In genomic region chr9:122015165-122015821, GRCh38 we compare ENCODE assay signal across 30 cellular contexts.
A peak's percentile ranks its signal among the peaks of the same experiment; 100 is the strongest.
DNase-seq lines count a peak whose midpoint lies in the region; ATAC-seq and TF ChIP-seq lines count a peak whose summit lies in the region.
"Had no signal": no experiment of that assay in that cellular context is flagged by ENCODE, and none has a peak within 500 bp of the region (broad histone marks: within the 10 kb centered on the region; RNA-seq: fewer than 3 reads in every experiment).

No MANE protein-coding gene starts in this region.

- H3K9me3 Mint-ChIP-seq in type B pancreatic cell: no peaks in the 10 kb centered on the region
- H3K9me3 Mint-ChIP-seq: activated CD4-positive, alpha-beta memory T cell treated with anti-CD3 and anti-CD28 coated beads for 36 hours; activated naive CD4-positive, alpha-beta T cell treated with anti-CD3 and anti-CD28 coated beads, Interleukin-2, amount 10 ng/mL, durations not matched to agents 7 days and 5 days; activated T-helper 1 cell treated with anti-CD3 and anti-CD28 coated beads, Interleukin-12 subunit alpha, Interleukin-12 subunit beta, Interleukin-2, Interleukin-4 antibody, amounts not matched to agents 30 ng/mL and 10 ng/mL and 1 ng/mL, durations not matched to agents 14 hours and 24 hours and 36 hours; brain; CD8-positive, alpha-beta T cell had no signal

- peak; percentile 45 for DNase-seq in Right ventricle myocardium superior
- DNase-seq in cardiac septum (ENCODE audit: low spot score): no peak
- DNase-seq in WERI-Rb-1: no peak
- no peak for DNase-seq in left ventricle myocardium superior
- DNase-seq in type B pancreatic cell (ENCODE audit: extremely low spot score, unreplicated experiment): peak; percentile 51
- DNase-seq in GM13977 (ENCODE audit: low spot score): no peak
- no peak for DNase-seq in SW480 (ENCODE audit: low spot score)
- DNase-seq: activated CD4-positive, alpha-beta memory T cell treated with anti-CD3 and anti-CD28 coated beads for 36 hours; activated CD8-positive, alpha-beta memory T cell treated with anti-CD3 and anti-CD28 coated beads, Interleukin-2, amount 50 U/mL, for 48 hours; activated naive CD4-positive, alpha-beta T cell treated with anti-CD3 and anti-CD28 coated beads, Interleukin-2, amount 10 ng/mL, durations not matched to agents 7 days and 5 days; adrenal gland; CD8-positive, alpha-beta T cell; effector CD4-positive, alpha-beta T cell; H7; KG1; left lung; NCI-H1105 treated with DMSO at 0.1 percent for 48 hours; NCI-H2029 treated with DMSO at 0.1 percent for 48 hours; stimulated activated CD4-positive, alpha-beta T cell treated with anti-CD3 and anti-CD28 coated beads, Interleukin-15, amount 100 ng/mL, for 24 hours; stimulated activated CD4-positive, alpha-beta T cell treated with anti-CD3 and anti-CD28 coated beads, Interleukin-4, amount 100 ng/mL, for 4 hours; T-helper 2 cell; tibial artery had no signal

- H3K4me3 ChIP-seq in WERI-Rb-1 (ENCODE audit: low read depth, low read length): no peak overlapping the region
- H3K4me3 ChIP-seq: A549, adrenal gland, left lung, tibial artery had no signal

- peaks cover 4% of the 10 kb centered on the region for H3K27me3 Mint-ChIP-seq in type B pancreatic cell
- H3K27me3 Mint-ChIP-seq: activated CD4-positive, alpha-beta memory T cell treated with anti-CD3 and anti-CD28 coated beads for 36 hours; activated naive CD4-positive, alpha-beta T cell treated with anti-CD3 and anti-CD28 coated beads, Interleukin-2, amount 10 ng/mL, durations not matched to agents 7 days and 5 days had no signal

- no peaks in the 10 kb centered on the region for H3K9me3 ChIP-seq in WERI-Rb-1 (ENCODE audit: severe bottlenecking)
- H3K9me3 ChIP-seq: A549, adrenal gland, left lung, neutrophil, tibial artery had no signal

- H3K27me3 ChIP-seq in WERI-Rb-1 (ENCODE audit: insufficient read depth, low read depth, severe bottlenecking): no peaks in the 10 kb centered on the region
- H3K27me3 ChIP-seq: adrenal gland, left lung, tibial artery had no signal

- in situ Hi-C loops in GM13977 (cut with MboI; ENCODE audit: low pct_unique_long_range_greater_than_20kb, low sequenced_read_pairs, unreplicated experiment): no loop called here

- intact Hi-C loops in Right ventricle myocardium superior (cut with DNase I) (no loop called here), cardiac septum (cut with DNase I) (no loop called here), left ventricle myocardium superior (cut with micrococcal nuclease) (no loop called here)

- no peaks in the 10 kb centered on the region; the same call in 1 of the 2 replicates for H3K36me3 ChIP-seq in WERI-Rb-1
- H3K36me3 ChIP-seq: adrenal gland, left lung, neutrophil had no signal

- no peaks in the 10 kb centered on the region for H3K4me1 Mint-ChIP-seq in type B pancreatic cell (ENCODE audit: unreplicated experiment)
- H3K4me1 Mint-ChIP-seq: activated naive CD4-positive, alpha-beta T cell treated with anti-CD3 and anti-CD28 coated beads, Interleukin-2, amount 10 ng/mL, durations not matched to agents 7 days and 5 days had no signal

- ATAC-seq in Right ventricle myocardium superior (ENCODE audit: poor library complexity) (no peak), left ventricle myocardium superior (peak; percentile 52), HG02973 (IDR thresholded peaks at IDR 0.05; ENCODE audit: unreplicated experiment) (no peak)
- ATAC-seq: A549; activated CD4-positive, CD25-positive, alpha-beta regulatory T cell treated with anti-CD3 and anti-CD28 coated beads, Interleukin-2, amount 50 U/mL, for 24 hours; CD8-positive, alpha-beta T cell; left lung had no signal

- peak overlapping the region; percentile 11; the same call in 1 of the 2 replicates for H3K27ac ChIP-seq in WERI-Rb-1
- H3K27ac ChIP-seq: A549, epithelial cell of prostate, HL-60, left lung, neutrophil, tibial artery had no signal

- TF ChIP-seq CTCF in WERI-Rb-1 (IDR thresholded peaks at IDR 0.05; ENCODE audit: low read depth, low read length) (no peak), type B pancreatic cell (conservative IDR thresholded peaks at IDR 0.05) (no peak), GM13977 (IDR thresholded peaks at IDR 0.05; ENCODE audit: extremely low read depth, insufficient read depth, missing control alignments) (no peak)

- no peak overlapping the region for H3K4me3 Mint-ChIP-seq in type B pancreatic cell
- H3K4me3 Mint-ChIP-seq: activated CD4-positive, alpha-beta memory T cell treated with anti-CD3 and anti-CD28 coated beads for 36 hours; activated naive CD4-positive, alpha-beta T cell treated with anti-CD3 and anti-CD28 coated beads, Interleukin-2, amount 10 ng/mL, durations not matched to agents 7 days and 5 days; activated T-helper 1 cell treated with anti-CD3 and anti-CD28 coated beads, Interleukin-12 subunit alpha, Interleukin-12 subunit beta, Interleukin-2, Interleukin-4 antibody, amounts not matched to agents 30 ng/mL and 10 ng/mL and 1 ng/mL, durations not matched to agents 14 hours and 24 hours and 36 hours; CD8-positive, alpha-beta T cell had no signal

- no peaks in the 10 kb centered on the region for H3K36me3 Mint-ChIP-seq in type B pancreatic cell
- H3K36me3 Mint-ChIP-seq: activated CD4-positive, alpha-beta memory T cell treated with anti-CD3 and anti-CD28 coated beads for 36 hours; activated naive CD4-positive, alpha-beta T cell treated with anti-CD3 and anti-CD28 coated beads, Interleukin-2, amount 10 ng/mL, durations not matched to agents 7 days and 5 days; brain had no signal

- H3K27ac Mint-ChIP-seq in type B pancreatic cell: no peak overlapping the region
- H3K27ac Mint-ChIP-seq: activated CD4-positive, alpha-beta memory T cell treated with anti-CD3 and anti-CD28 coated beads for 36 hours; activated naive CD4-positive, alpha-beta T cell treated with anti-CD3 and anti-CD28 coated beads, Interleukin-2, amount 10 ng/mL, durations not matched to agents 7 days and 5 days; activated T-helper 1 cell treated with anti-CD3 and anti-CD28 coated beads, Interleukin-12 subunit alpha, Interleukin-12 subunit beta, Interleukin-2, Interleukin-4 antibody, amounts not matched to agents 30 ng/mL and 10 ng/mL and 1 ng/mL, durations not matched to agents 14 hours and 24 hours and 36 hours; CD8-positive, alpha-beta T cell had no signal

Comparison
In these comparisons a context has a peak if more than half of its experiments do, and no peak if none do; other contexts are left out.
1. DNase-seq: peak in Right ventricle myocardium superior (single experiment) and type B pancreatic cell (single experiment); none in cardiac septum (single experiment), WERI-Rb-1 (single experiment), left ventricle myocardium superior (single experiment), GM13977 (single experiment) and SW480 (single experiment).